8 cellular contexts compared by ENCODE assay signal in the genomic region with DNA sequence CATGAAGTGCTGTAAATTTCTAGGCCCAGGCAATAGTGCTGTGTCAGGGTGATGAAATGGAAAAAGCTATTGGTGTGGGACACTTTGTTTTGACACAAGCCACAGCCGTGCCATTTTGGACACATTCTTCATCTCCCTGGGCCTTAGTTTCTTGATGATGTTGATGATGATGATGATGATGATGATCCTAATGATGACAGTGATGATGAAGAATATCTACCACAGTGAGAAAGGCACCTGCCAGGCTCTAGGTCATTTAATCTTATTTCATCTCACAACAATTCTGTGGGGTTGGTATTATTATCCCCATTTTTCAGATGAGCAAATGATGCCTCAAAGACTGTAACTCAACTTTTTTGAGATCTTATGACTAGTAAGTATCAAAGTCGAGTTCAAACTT.
"Had no signal": no experiment of that assay in that cellular context is flagged by ENCODE, and none has a peak within 500 bp of the region (broad histone marks: within the 10 kb centered on the region; RNA-seq: fewer than 3 reads in every experiment).

No MANE protein-coding gene starts in this region.

- H3K4me3 ChIP-seq: GM12878 had no signal

- ATAC-seq: GM12878 had no signal

- FAIRE-seq: G401.6, GM12878, GM12891, GM12892, GM18507, GM19239 had no signal

- DNase-seq: GDM1, GF-D8 had no signal
